8 cellular contexts compared by ENCODE assay signal in the genomic region with DNA sequence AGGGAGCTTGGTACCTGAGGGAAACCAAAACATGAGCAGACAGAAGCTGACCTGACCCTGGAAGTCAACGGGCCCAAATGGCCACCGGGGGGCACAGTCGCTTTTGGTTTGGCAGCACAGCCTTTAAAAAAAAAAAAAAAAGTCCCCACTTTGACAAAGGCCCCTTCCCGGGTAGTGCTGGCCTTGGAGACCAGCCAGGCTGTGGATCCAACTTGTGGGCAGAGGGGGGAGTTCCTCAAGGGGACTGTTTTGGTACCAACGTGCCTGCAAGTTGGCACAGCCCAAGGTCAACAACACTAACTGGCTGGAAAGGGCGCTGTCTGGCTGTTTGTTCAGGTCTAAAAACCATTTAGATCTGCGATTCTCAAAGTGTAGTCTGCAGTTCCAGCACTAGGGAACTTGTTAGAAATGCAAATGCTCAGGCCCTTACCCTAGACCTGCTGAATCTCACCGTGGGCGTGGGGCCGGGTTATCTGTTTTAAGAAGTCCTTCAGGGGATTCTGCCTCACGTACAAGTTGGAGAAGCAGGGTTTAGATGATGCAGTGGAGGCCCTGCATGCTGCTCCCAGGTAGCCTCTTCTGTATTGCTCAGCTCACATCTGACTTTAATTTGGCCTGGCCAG.
DNase-seq lines count a peak whose midpoint lies in the region; ATAC-seq, FAIRE-seq and TF ChIP-seq lines count a peak whose summit lies in the region.

No MANE protein-coding gene starts in this region.

- peaks cover 30% of the 10 kb centered on the region for H3K36me3 Mint-ChIP-seq in T-helper 2 cell treated with Interferon-gamma antibody and Interleukin-4, amounts not matched to agents 5 μg/mL and 100 μg/mL, for 36 hours (ENCODE audit: low read depth)

- H3K27ac ChIP-seq in GM12878 (ENCODE audit: control insufficient read depth, insufficient read depth) (peak overlapping the region; percentile 78), sigmoid colon (peak overlapping the region; percentile 75 to 84 (median 80))

- intact Hi-C loops in GM12878 (cut with micrococcal nuclease; ENCODE audit: unreplicated experiment), result loop anchor here (1.0 to 5.0 kb wide), 4 partner anchors 203 to 1178 kb away; no protein-coding TSS in a partner anchor
- intact Hi-C loops in sigmoid colon (cut with DNase I), result loop anchor here (2.0 kb wide), 1 partner anchor 1177 kb away; no protein-coding TSS in a partner anchor

- H3K9ac ChIP-seq in GM12878 (ENCODE audit: control insufficient read depth, insufficient read depth, low read length), result peak overlapping the region; percentile 32; the same call in 1 of the 2 replicates

- RAD21 ChIA-PET in GM12878 (lab: Charles Lee; ENCODE audit: unreplicated experiment), result interaction anchor here (0.6 to 5.0 kb wide), 22 partner anchors 10 to 1177 kb away, joined by 3 to 48 read pairs (median 6); partner anchors contain the start of gene TRIB2

- BruUV-seq in GM12878 (replicated peaks; lab: Mats Ljungman, UMichigan), result no TSS peak

- POLR2A ChIA-PET in GM12878 (lab: Charles Lee), result interaction anchor here (0.7 to 1.6 kb wide), 5 partner anchors 76 to 220 kb away, joined by 3 to 5 read pairs (median 3); no protein-coding TSS in a partner anchor

- TF ChIP-seq EP300 in GM12878 (IDR thresholded peaks at IDR 0.05; ENCODE audit: borderline replicate concordance in 1 of 2, control insufficient read depth in 1 of 2, low read depth in 2 of 2, low read length in 2 of 2), result no peak
- no peak for TF ChIP-seq EP300 in sigmoid colon (IDR thresholded peaks at IDR 0.05)

- DNase-seq in NCI-H1092 treated with DMSO at 0.1 percent for 48 hours (lab: John Stamatoyannopoulos, UW), result peak; percentile 53
- DNase-seq in T-helper 2 cell treated with Interferon-gamma antibody and Interleukin-4, amounts not matched to agents 5 μg/mL and 100 μg/mL, for 36 hours (ENCODE audit: low spot score), result peak; percentile 34
- peak; percentile 51 for DNase-seq in GM12878 (ENCODE audit: low read depth, low spot score)
- peak; percentile 60 for DNase-seq in iPS DF 4.7 (ENCODE audit: extremely low read depth, low spot score)
- DNase-seq in sigmoid colon, result peak; percentile 79
- no peak for DNase-seq in amniotic stem cell (lab: John Stamatoyannopoulos, UW)

- H3K9me3 ChIP-seq in GM12878 (replicated peaks; ENCODE audit: control insufficient read depth, insufficient read depth, low read length) (peaks cover 2% of the 10 kb centered on the region; the same call in 2 of the 3 replicates), sigmoid colon (peaks cover 0 to 4% (median 0%) of the 10 kb centered on the region in 4 donors)

- H4K20me1 ChIP-seq in GM12878 (ENCODE audit: control insufficient read depth, insufficient read depth), result no peaks in the 10 kb centered on the region

- peak; percentile 88 for TF ChIP-seq RAD21 in GM12878 (IDR thresholded peaks at IDR 0.05; ENCODE audit: insufficient read depth, low read depth, low read length)

- ATAC-seq in HG02642 (IDR thresholded peaks at IDR 0.05; ENCODE audit: poor library complexity, unreplicated experiment) (peak; percentile 31), GM12878 (peak; percentile 67)

- H2AFZ ChIP-seq in GM12878 (ENCODE audit: control insufficient read depth, low read depth, low read length), result peak overlapping the region; percentile 36

- H3K4me1 ChIP-seq in GM12878 (ENCODE audit: control insufficient read depth, insufficient read depth, low read length) (peaks cover 27% of the 10 kb centered on the region), sigmoid colon (peaks cover 0 to 24% (median 22%) of the 10 kb centered on the region in 4 donors)

- SMC1A ChIA-PET in GM12878 (lab: Charles Lee; ENCODE audit: uncharacterized antibody, unreplicated experiment), result interaction anchor here (0.6 to 5.9 kb wide), 34 partner anchors 27 to 1177 kb away, joined by 3 to 48 read pairs (median 3); partner anchors contain the start of gene TRIB2

- CTCF ChIA-PET in GM12878 (lab: Yijun Ruan, JAX), result interaction anchor here (0.6 to 6.7 kb wide), 41 partner anchors 31 to 1178 kb away, joined by 3 to 65 read pairs (median 4); partner anchors contain the start of gene TRIB2

- in situ Hi-C loops in GM12878 (cut with MboI), result loop anchor here (5.0 to 25.0 kb wide), 3 partner anchors 458 to 1178 kb away; no protein-coding TSS in a partner anchor

- TF ChIP-seq CTCF in GM12872 (IDR thresholded peaks at IDR 0.05; ENCODE audit: insufficient read depth, low read depth, low read length) (peak; percentile 63), GM12878 (IDR thresholded peaks at IDR 0.05 in 2 of 3, conservative IDR thresholded peaks at IDR 0.05 in 1 of 3; ENCODE audit: control insufficient read depth in 2 of 3, extremely low read depth in 1 of 3, insufficient read depth in 1 of 3, low read depth in 3 of 3, low read length in 3 of 3) (peak; percentile 68 to 77 (median 70)), sigmoid colon (IDR thresholded peaks at IDR 0.05) (peak in 1 of 4 experiments; percentile 33)

- peaks cover 5% of the 10 kb centered on the region for H3K9me3 Mint-ChIP-seq in T-helper 2 cell treated with Interferon-gamma antibody and Interleukin-4, amounts not matched to agents 5 μg/mL and 100 μg/mL, for 36 hours

- H3K4me2 ChIP-seq in GM12878 (ENCODE audit: control insufficient read depth, insufficient read depth), result peak overlapping the region; percentile 96

- 0 out of 2 replicates have a peak, but pooled peaks have one; percentile 21 for TF ChIP-seq POLR2A in GM12878 (IDR thresholded peaks at IDR 0.05; ENCODE audit: low read depth, low read length)
- no peak for TF ChIP-seq POLR2A in sigmoid colon (IDR thresholded peaks at IDR 0.05)

- H3K4me1 Mint-ChIP-seq in T-helper 2 cell treated with Interferon-gamma antibody and Interleukin-4, amounts not matched to agents 5 μg/mL and 100 μg/mL, for 36 hours (ENCODE audit: low read depth), result peaks cover 37% of the 10 kb centered on the region

- H3K4me3 Mint-ChIP-seq in T-helper 2 cell treated with Interferon-gamma antibody and Interleukin-4, amounts not matched to agents 5 μg/mL and 100 μg/mL, for 36 hours, result peak overlapping the region; percentile 85

- H3K27me3 ChIP-seq in GM12878 (replicated peaks in 1 of 2; ENCODE audit: control insufficient read depth in 2 of 2, insufficient read depth in 2 of 2, low read length in 1 of 2) (no peaks in the 10 kb centered on the region), sigmoid colon (no peaks in the 10 kb centered on the region)

- 8% methylated on average over 11 of the region's 11 CpGs for WGBS in GM12878 (ENCODE audit: insufficient coverage, insufficient replicate concordance, low lambda C conversion rate, missing lambda C conversion rate)
- WGBS in sigmoid colon, 2 donors, result 20 to 21% methylated on average over 11 of the region's 11 CpGs

- no peak overlapping the region for H3K27ac Mint-ChIP-seq in T-helper 2 cell treated with Interferon-gamma antibody and Interleukin-4, amounts not matched to agents 5 μg/mL and 100 μg/mL, for 36 hours

- peak; percentile 7 for FAIRE-seq in GM12878 (lab: Jason Lieb, UNC)

- no peaks in the 10 kb centered on the region for H3K79me2 ChIP-seq in GM12878 (ENCODE audit: control insufficient read depth, insufficient read depth, low read length)

- H3K27me3 Mint-ChIP-seq in T-helper 2 cell treated with Interferon-gamma antibody and Interleukin-4, amounts not matched to agents 5 μg/mL and 100 μg/mL, for 36 hours (ENCODE audit: low read depth), result peaks cover 32% of the 10 kb centered on the region

- H3K36me3 ChIP-seq in GM12878 (ENCODE audit: control insufficient read depth in 2 of 2, insufficient read depth in 2 of 2, low read length in 1 of 2), result peaks cover 0 to 11% of the 10 kb centered on the region in 2 experiments; a peak in 3 of 4 replicates
- H3K36me3 ChIP-seq in sigmoid colon, result peaks cover 0 to 29% (median 4%) of the 10 kb centered on the region in 4 donors

- H3K4me3 ChIP-seq in GM12878 (peak overlapping the region; percentile 38; the same call in 1 of the 2 replicates), sigmoid colon (peak overlapping the region in 2 of 4 donors; percentile 32 to 37)

TF ChIP-seq in GM12878, 131 proteins besides CTCF, POLR2A, EP300 and RAD21 (continues in another document):
- TF ChIP-seq ZNF217 (IDR thresholded peaks at IDR 0.05) (no peak), RBBP5 (conservative IDR thresholded peaks at IDR 0.05) (no peak), SRF (IDR thresholded peaks at IDR 0.05; ENCODE audit: low read depth in 2 of 2, low read length in 2 of 2) (no peak), RELA (IDR thresholded peaks at IDR 0.05; ENCODE audit: borderline replicate concordance, partially characterized antibody) (no peak), TCF7 (IDR thresholded peaks at IDR 0.05; ENCODE audit: borderline replicate concordance) (no peak), ZNF24 (IDR thresholded peaks at IDR 0.05) (no peak), MTA2 (IDR thresholded peaks at IDR 0.05; ENCODE audit: low read depth) (no peak), NBN (IDR thresholded peaks at IDR 0.05) (no peak), ESRRA (IDR thresholded peaks at IDR 0.05; ENCODE audit: low read length) (no peak), SREBF2 (IDR thresholded peaks at IDR 0.05; ENCODE audit: low read length) (no peak), POU2F2 (IDR thresholded peaks at IDR 0.05; ENCODE audit: borderline replicate concordance, low read depth, low read length) (no peak), TARDBP (IDR thresholded peaks at IDR 0.05; ENCODE audit: borderline replicate concordance) (no peak), PAX5 (IDR thresholded peaks at IDR 0.05; ENCODE audit: borderline replicate concordance, low read depth, low read length) (no peak), ASH2L (IDR thresholded peaks at IDR 0.05; ENCODE audit: borderline replicate concordance, low read depth) (no peak), BACH1 (IDR thresholded peaks at IDR 0.05; ENCODE audit: borderline replicate concordance) (no peak), SMARCA5 (IDR thresholded peaks at IDR 0.05) (no peak), HSF1 (IDR thresholded peaks at IDR 0.05; ENCODE audit: low read depth, low read length) (no peak), KLF5 (IDR thresholded peaks at IDR 0.05; ENCODE audit: partially characterized antibody) (no peak), ZZZ3 (IDR thresholded peaks at IDR 0.05; ENCODE audit: control insufficient read depth, insufficient read length, low read depth) (no peak), RAD51 (IDR thresholded peaks at IDR 0.05) (no peak)
